28 cellular contexts compared by ENCODE assay signal in the genomic region with DNA sequence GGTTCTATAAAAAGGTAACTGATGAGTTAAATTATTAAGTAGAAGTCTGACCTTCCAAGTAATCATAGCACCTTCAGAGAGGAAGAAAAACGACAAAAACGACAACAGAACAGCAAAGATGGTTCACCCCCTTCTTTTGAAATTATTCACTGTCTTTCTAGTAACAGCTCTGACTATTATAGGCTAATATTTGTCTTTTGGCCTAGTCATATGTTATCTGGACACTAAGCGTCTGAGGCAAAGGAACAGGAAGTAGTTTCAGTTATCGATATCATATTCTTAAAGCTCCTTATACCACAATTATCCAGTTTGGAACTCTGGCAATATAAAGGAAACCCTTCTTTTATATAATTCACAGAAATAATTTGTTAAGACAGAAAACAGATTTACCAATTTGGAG.
"Had no signal": no experiment of that assay in that cellular context is flagged by ENCODE, and none has a peak within 500 bp of the region (broad histone marks: within the 10 kb centered on the region; RNA-seq: fewer than 3 reads in every experiment).

No MANE protein-coding gene starts in this region.

- DNase-seq: activated CD4-positive, alpha-beta memory T cell treated with anti-CD3 and anti-CD28 coated beads, Interleukin-2, amount 10 ng/mL, durations not matched to agents 7 days and 5 days; activated CD4-positive, alpha-beta T cell treated with anti-CD3 and anti-CD28 coated beads for 36 hours; activated CD4-positive, alpha-beta T cell treated with anti-CD3 and anti-CD28 coated beads, Interleukin-2, amount 50 U/mL, for 1 hour; activated CD8-positive, alpha-beta memory T cell treated with anti-CD3 and anti-CD28 coated beads, Interleukin-2, amount 50 U/mL, for 4 hours; activated gamma-delta T cell treated with Interleukin-2 at 50 U/mL for 16 hours; activated naive CD4-positive, alpha-beta T cell treated with anti-CD3 and anti-CD28 coated beads, Interleukin-2, amount 10 ng/mL, durations not matched to agents 7 days and 5 days; activated naive CD8-positive, alpha-beta T cell treated with anti-CD3 and anti-CD28 coated beads for 36 hours; activated T-cell treated with anti-CD3 and anti-CD28 coated beads, Interleukin-2, amount 50 U/mL, for 72 hours; adrenal gland; anterior cingulate cortex; caudate nucleus; MM.1S; NCI-H1105; NCI-H1436; NCI-H1694 treated with DMSO at 0.1 percent for 48 hours; NCI-H2029 treated with DMSO at 0.1 percent for 48 hours; NCI-H345; NCI-H510A; NCI-H526 treated with DMSO at 0.1 percent for 48 hours; NCI-H82; NK-92 treated with Interleukin-12 subunit alpha and Interleukin-12 subunit beta, amount 100 ng/mL, for 24 hours; SHP77 had no signal

- H3K27me3 ChIP-seq: adrenal gland, breast epithelium, SJSA1 had no signal

- H3K36me3 ChIP-seq: adrenal gland, breast epithelium, SJSA1 had no signal

- FAIRE-seq: RCC 7860 had no signal

- H3K9me3 ChIP-seq: adrenal gland, breast epithelium, SJSA1 had no signal

- H3K4me1 ChIP-seq: breast epithelium had no signal

- ATAC-seq: activated CD4-positive, alpha-beta T cell treated with anti-CD3 and anti-CD28 coated beads for 36 hours; activated T-cell treated with anti-CD3 and anti-CD28 coated beads, Interleukin-2, amount 50 U/mL, for 72 hours; SK-N-SH treated with all-trans-retinoic acid at 6 μM for 48 hours had no signal

- H3K27ac ChIP-seq: breast epithelium, coronary artery, SJSA1, VCaP had no signal

- H3K4me3 ChIP-seq: adrenal gland, breast epithelium, coronary artery, SJSA1 had no signal
